19 cellular contexts compared by ENCODE assay signal in the genomic region with DNA sequence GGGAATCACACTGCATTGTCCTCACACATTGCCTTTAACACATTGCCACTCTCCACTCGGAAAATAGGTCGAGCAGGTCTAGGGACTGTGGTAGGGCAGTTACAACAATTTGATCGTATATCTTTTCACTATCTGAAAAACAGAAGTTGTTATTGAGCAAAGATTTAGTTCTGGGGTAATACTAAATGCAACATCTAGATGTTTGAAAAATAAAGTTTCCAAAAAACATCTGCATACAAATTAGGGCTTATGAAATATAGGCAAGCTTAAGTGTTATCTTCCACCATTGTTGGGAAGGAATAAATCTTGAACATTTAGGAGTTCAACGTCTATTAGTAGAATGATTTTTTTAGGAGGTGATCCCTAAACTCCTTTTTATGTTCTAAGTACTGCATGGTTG. TPM values are rescaled to one million over a fixed set of nuclear protein-coding genes. Genes with fewer than 3 reads are reported as not detected.
DNase-seq lines count a peak whose midpoint lies in the region; ATAC-seq, FAIRE-seq and TF ChIP-seq lines count a peak whose summit lies in the region.
"Had no signal": no experiment of that assay in that cellular context is flagged by ENCODE, and none has a peak within 500 bp of the region (broad histone marks: within the 10 kb centered on the region; RNA-seq: fewer than 3 reads in every experiment).

No MANE protein-coding gene starts in this region.

- H3K36me3 ChIP-seq in astrocyte (ENCODE audit: insufficient read depth, low read length): no peaks in the 10 kb centered on the region
- H3K36me3 ChIP-seq: sigmoid colon, thyroid gland had no signal

- no peaks in the 10 kb centered on the region for H4K20me1 ChIP-seq in astrocyte (ENCODE audit: insufficient read depth, low read length)

- H3K4me3 Mint-ChIP-seq in stimulated activated naive CD8-positive, alpha-beta T cell treated with anti-CD3 and anti-CD28 coated beads, Interleukin-15, Interleukin-2, amounts not matched to agents 100 ng/mL and 50 ng/mL, for 24 hours: peak overlapping the region; percentile 17
- H3K4me3 Mint-ChIP-seq in astrocyte (ENCODE audit: unreplicated experiment): peak overlapping the region; percentile 83
- peak overlapping the region; percentile 86 for H3K4me3 Mint-ChIP-seq in type B pancreatic cell
- H3K4me3 Mint-ChIP-seq: activated T-cell treated with anti-CD3 and anti-CD28 coated beads, Interleukin-2, amount 50 U/mL, for 24 hours; stimulated activated effector memory CD8-positive, alpha-beta T cell treated with anti-CD3 and anti-CD28 coated beads, Interleukin-12 subunit alpha, Interleukin-12 subunit beta, amount 100 ng/mL, for 72 hours had no signal

- H2AFZ ChIP-seq in astrocyte (ENCODE audit: low read depth, low read length): no peak overlapping the region

- peaks cover 4% of the 10 kb centered on the region for H3K4me1 ChIP-seq in astrocyte (ENCODE audit: insufficient read depth, low read length)

- FAIRE-seq in astrocyte (lab: Jason Lieb, UNC) (no peak), islet of Langerhans (lab: Jason Lieb, UNC) (peak; percentile 21)
- FAIRE-seq: endometrium had no signal

- H3K27ac Mint-ChIP-seq in stimulated activated naive CD8-positive, alpha-beta T cell treated with anti-CD3 and anti-CD28 coated beads, Interleukin-15, Interleukin-2, amounts not matched to agents 100 ng/mL and 50 ng/mL, for 24 hours: no peak overlapping the region
- no peak overlapping the region for H3K27ac Mint-ChIP-seq in astrocyte (ENCODE audit: unreplicated experiment)
- peak overlapping the region; percentile 40 for H3K27ac Mint-ChIP-seq in type B pancreatic cell
- H3K27ac Mint-ChIP-seq: activated T-cell treated with anti-CD3 and anti-CD28 coated beads, Interleukin-2, amount 50 U/mL, for 24 hours; stimulated activated effector memory CD8-positive, alpha-beta T cell treated with anti-CD3 and anti-CD28 coated beads, Interleukin-12 subunit alpha, Interleukin-12 subunit beta, amount 100 ng/mL, for 72 hours had no signal

- no peaks in the 10 kb centered on the region for H3K79me2 ChIP-seq in astrocyte (ENCODE audit: insufficient read depth, low read length)

- H3K9me3 Mint-ChIP-seq in stimulated activated naive CD8-positive, alpha-beta T cell treated with anti-CD3 and anti-CD28 coated beads, Interleukin-15, Interleukin-2, amounts not matched to agents 100 ng/mL and 50 ng/mL, for 24 hours: peaks cover 3% of the 10 kb centered on the region
- H3K9me3 Mint-ChIP-seq in astrocyte (ENCODE audit: unreplicated experiment) (no peaks in the 10 kb centered on the region), type B pancreatic cell (peaks cover 5% of the 10 kb centered on the region)
- H3K9me3 Mint-ChIP-seq: activated T-cell treated with anti-CD3 and anti-CD28 coated beads, Interleukin-2, amount 50 U/mL, for 24 hours had no signal

- no peak overlapping the region for H3K9ac ChIP-seq in astrocyte (ENCODE audit: low read length)

- no peaks in the 10 kb centered on the region for H3K4me1 Mint-ChIP-seq in stimulated activated naive CD8-positive, alpha-beta T cell treated with anti-CD3 and anti-CD28 coated beads, Interleukin-15, Interleukin-2, amounts not matched to agents 100 ng/mL and 50 ng/mL, for 24 hours (ENCODE audit: low read depth)
- no peaks in the 10 kb centered on the region for H3K4me1 Mint-ChIP-seq in astrocyte (ENCODE audit: low read depth, unreplicated experiment)
- H3K4me1 Mint-ChIP-seq in type B pancreatic cell (ENCODE audit: unreplicated experiment): peaks cover 13% of the 10 kb centered on the region
- H3K4me1 Mint-ChIP-seq: stimulated activated effector memory CD8-positive, alpha-beta T cell treated with anti-CD3 and anti-CD28 coated beads, Interleukin-12 subunit alpha, Interleukin-12 subunit beta, amount 100 ng/mL, for 72 hours had no signal

- no peaks in the 10 kb centered on the region for H3K36me3 Mint-ChIP-seq in stimulated activated naive CD8-positive, alpha-beta T cell treated with anti-CD3 and anti-CD28 coated beads, Interleukin-15, Interleukin-2, amounts not matched to agents 100 ng/mL and 50 ng/mL, for 24 hours (ENCODE audit: low read depth)
- no peaks in the 10 kb centered on the region for H3K36me3 Mint-ChIP-seq in astrocyte (ENCODE audit: low read depth, unreplicated experiment)
- H3K36me3 Mint-ChIP-seq in type B pancreatic cell: no peaks in the 10 kb centered on the region
- H3K36me3 Mint-ChIP-seq: CD4-positive, CD25-positive, alpha-beta regulatory T cell; stimulated activated effector memory CD8-positive, alpha-beta T cell treated with anti-CD3 and anti-CD28 coated beads, Interleukin-12 subunit alpha, Interleukin-12 subunit beta, amount 100 ng/mL, for 72 hours had no signal

- peaks cover 68% of the 10 kb centered on the region for H3K27me3 Mint-ChIP-seq in stimulated activated naive CD8-positive, alpha-beta T cell treated with anti-CD3 and anti-CD28 coated beads, Interleukin-15, Interleukin-2, amounts not matched to agents 100 ng/mL and 50 ng/mL, for 24 hours
- H3K27me3 Mint-ChIP-seq in astrocyte (ENCODE audit: low read depth, unreplicated experiment): peaks cover 65% of the 10 kb centered on the region
- peaks cover 70% of the 10 kb centered on the region for H3K27me3 Mint-ChIP-seq in type B pancreatic cell

- no peak overlapping the region for H3K4me2 ChIP-seq in astrocyte (ENCODE audit: low read length)

- H3K27ac ChIP-seq in astrocyte (ENCODE audit: low read depth, low read length): no peak overlapping the region
- H3K27ac ChIP-seq: thyroid gland had no signal

- H3K9me3 ChIP-seq in astrocyte (ENCODE audit: insufficient read depth, low read depth, low read length): no peaks in the 10 kb centered on the region
- H3K9me3 ChIP-seq: sigmoid colon, thyroid gland had no signal

- H3K27me3 ChIP-seq in astrocyte (ENCODE audit: insufficient read depth, low read length): peaks cover 51% of the 10 kb centered on the region
- H3K27me3 ChIP-seq: thyroid gland had no signal

- no peak overlapping the region for H3K4me3 ChIP-seq in astrocyte (ENCODE audit: insufficient read depth, low read depth, low read length)

- no peak for TF ChIP-seq CTCF in astrocyte (IDR thresholded peaks at IDR 0.05; ENCODE audit: insufficient read depth, low read depth, low read length)
- no peak for TF ChIP-seq CTCF in type B pancreatic cell (conservative IDR thresholded peaks at IDR 0.05)

- no peak for ATAC-seq in stimulated activated naive CD8-positive, alpha-beta T cell treated with anti-CD3 and anti-CD28 coated beads, Interleukin-15, Interleukin-2, amounts not matched to agents 100 U/mL and 50 U/mL, for 24 hours
- ATAC-seq: activated CD4-positive, CD25-positive, alpha-beta regulatory T cell treated with anti-CD3 and anti-CD28 coated beads, Interleukin-2, amount 50 U/mL, for 24 hours; stimulated activated effector memory CD8-positive, alpha-beta T cell treated with anti-CD3 and anti-CD28 coated beads, Interleukin-12 subunit alpha, Interleukin-12 subunit beta, amount 100 ng/mL, for 72 hours had no signal

- DNase-seq in stimulated activated naive CD8-positive, alpha-beta T cell treated with anti-CD3 and anti-CD28 coated beads, Interleukin-15, Interleukin-2, amounts not matched to agents 100 U/mL and 50 U/mL, for 24 hours: no peak
- no peak for DNase-seq in astrocyte (ENCODE audit: low read depth)
- DNase-seq in type B pancreatic cell (ENCODE audit: extremely low spot score, unreplicated experiment): no peak
- DNase-seq in SK-N-DZ (ENCODE audit: low spot score): no peak
- no peak for DNase-seq in SKM-1 treated with dmso at 0.1 percent for 144 hours (lab: John Stamatoyannopoulos, UW; ENCODE audit: unreplicated experiment)
- DNase-seq in DMS 273 (lab: John Stamatoyannopoulos, UW; ENCODE audit: unreplicated experiment): no peak
- DNase-seq: activated naive CD4-positive, alpha-beta T cell treated with anti-CD3 and anti-CD28 coated beads, Interleukin-2, amount 50 U/mL, for 16 hours; CD4-positive, CD25-positive, alpha-beta regulatory T cell; GF-D8; NCI-H524 treated with DMSO at 0.1 percent for 48 hours; sigmoid colon had no signal

RNA-seq across cellular contexts. Expression of gene HS6ST3, which starts 0.8 kb away (rescaled TPM):
- total RNA-seq in astrocyte: 0.07 TPM in 1 of 2 replicates, not detected in the other
- 4.2 and 4.7 TPM in 2 replicates for total RNA-seq in type B pancreatic cell (ENCODE audit: low replicate concordance)
- 9.8 and 10.8 TPM in 2 replicates for polyA plus RNA-seq in SK-N-DZ (2014; cell fraction: cytosol; rRNA removed)
- polyA plus RNA-seq in SK-N-DZ (2014; cell fraction: nucleus; rRNA removed): 12.9 and 15.8 TPM in 2 replicates
- total RNA-seq: CD4-positive, CD25-positive, alpha-beta regulatory T cell; HT-29 had no signal
- polyA plus RNA-seq: CD4-positive, CD25-positive, alpha-beta regulatory T cell had no signal

RNA-seq across cellular contexts. Expression of gene UGGT2, which starts 35.9 kb away (rescaled TPM):
- 36.1 and 36.2 TPM in 2 replicates for total RNA-seq in astrocyte
- total RNA-seq in type B pancreatic cell (ENCODE audit: low replicate concordance): 20.8 and 38.5 TPM in 2 replicates
- 19.2 and 23.5 TPM in 2 replicates for polyA plus RNA-seq in SK-N-DZ (2014; cell fraction: cytosol; rRNA removed)
- polyA plus RNA-seq in SK-N-DZ (2014; cell fraction: nucleus; rRNA removed): 85.6 and 115 TPM in 2 replicates

Comparison
In these comparisons a context has a peak if more than half of its experiments do, and no peak if none do; other contexts are left out.
1. H3K4me3 Mint-ChIP-seq: peak in every context shown above with its lines; median percentile 86 in type B pancreatic cell; 83 in astrocyte; 17 in stimulated activated naive CD8-positive, alpha-beta T cell treated with anti-CD3 and anti-CD28 coated beads, Interleukin-15, Interleukin-2, amounts not matched to agents 100 ng/mL and 50 ng/mL, for 24 hours.